1 cellular context compared by ENCODE assay signal in the genomic region with DNA sequence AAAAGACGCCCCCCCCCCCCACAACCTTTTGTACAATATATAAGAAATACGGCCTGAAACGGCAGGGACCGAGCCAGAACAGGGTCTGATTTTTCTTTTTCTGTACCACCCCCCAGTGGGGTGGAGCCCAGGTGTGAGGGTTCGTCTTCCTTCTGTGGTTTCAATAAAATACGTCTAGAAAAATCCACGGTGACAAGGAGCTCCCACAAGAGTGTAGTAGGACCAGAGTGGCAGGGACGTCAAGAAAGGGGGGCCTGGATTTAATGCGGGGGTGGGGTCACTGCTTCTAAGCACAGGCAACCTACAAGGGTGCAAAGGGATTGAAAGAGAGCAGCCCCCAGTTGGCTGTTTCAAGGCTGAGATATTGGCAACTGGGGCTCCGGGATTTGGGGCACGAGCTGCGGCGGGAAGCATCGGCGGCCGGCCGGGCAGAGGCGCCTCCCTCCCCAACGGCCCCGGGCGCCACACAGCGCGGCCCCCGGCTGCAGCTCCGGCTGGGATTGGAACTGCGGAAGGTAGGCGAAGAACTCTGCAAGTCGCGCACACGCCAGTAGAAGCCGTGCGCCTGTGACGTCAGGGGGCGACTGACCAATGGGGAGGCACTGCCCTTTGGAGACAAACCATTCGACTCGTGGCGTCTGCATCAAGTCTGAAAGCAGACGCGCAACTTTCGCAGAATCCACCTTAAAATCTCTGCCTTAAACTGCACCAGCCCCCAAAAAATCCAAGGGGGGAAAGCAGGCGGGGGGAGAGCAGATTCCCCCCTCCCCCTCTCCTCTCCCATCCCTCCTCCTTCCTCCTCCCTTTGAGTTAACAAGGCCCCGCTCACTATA.
TF ChIP-seq lines count a peak whose summit lies in the region.

A gene (plus strand): TSS at position 623 of the 833 bp plus-strand sequence. CDS start 425 bp downstream, outside the sequence.

TF ChIP-seq in HepG2, 621 proteins besides CTCF, POLR2A, EP300 and RAD21 (continued from another document and continues in another):
- TF ChIP-seq, protein P1, sequence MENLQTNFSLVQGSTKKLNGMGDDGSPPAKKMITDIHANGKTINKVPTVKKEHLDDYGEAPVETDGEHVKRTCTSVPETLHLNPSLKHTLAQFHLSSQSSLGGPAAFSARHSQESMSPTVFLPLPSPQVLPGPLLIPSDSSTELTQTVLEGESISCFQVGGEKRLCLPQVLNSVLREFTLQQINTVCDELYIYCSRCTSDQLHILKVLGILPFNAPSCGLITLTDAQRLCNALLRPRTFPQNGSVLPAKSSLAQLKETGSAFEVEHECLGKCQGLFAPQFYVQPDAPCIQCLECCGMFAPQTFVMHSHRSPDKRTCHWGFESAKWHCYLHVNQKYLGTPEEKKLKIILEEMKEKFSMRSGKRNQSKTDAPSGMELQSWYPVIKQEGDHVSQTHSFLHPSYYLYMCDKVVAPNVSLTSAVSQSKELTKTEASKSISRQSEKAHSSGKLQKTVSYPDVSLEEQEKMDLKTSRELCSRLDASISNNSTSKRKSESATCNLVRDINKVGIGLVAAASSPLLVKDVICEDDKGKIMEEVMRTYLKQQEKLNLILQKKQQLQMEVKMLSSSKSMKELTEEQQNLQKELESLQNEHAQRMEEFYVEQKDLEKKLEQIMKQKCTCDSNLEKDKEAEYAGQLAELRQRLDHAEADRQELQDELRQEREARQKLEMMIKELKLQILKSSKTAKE (CRISPR knock-in tag; IDR thresholded peaks at IDR 0.05; ENCODE audit: borderline replicate concordance): no peak; the same call in 1 of the 2 replicates
- TF ChIP-seq ZKSCAN8 (CRISPR knock-in tag; IDR thresholded peaks at IDR 0.05; ENCODE audit: borderline replicate concordance): 0 out of 2 replicates have a peak, but pooled peaks have one; percentile 45
- TF ChIP-seq TBX2 (CRISPR knock-in tag; IDR thresholded peaks at IDR 0.05; ENCODE audit: borderline replicate concordance): peak; percentile 59; the same call in 1 of the 2 replicates
- no peak for TF ChIP-seq ZNF619 (CRISPR knock-in tag; IDR thresholded peaks at IDR 0.05)
- no peak for TF ChIP-seq PHB2 (IDR thresholded peaks at IDR 0.05; ENCODE audit: partially characterized antibody)
- TF ChIP-seq TSC22D2 (CRISPR knock-in tag; IDR thresholded peaks at IDR 0.05; ENCODE audit: borderline replicate concordance): peak; percentile 34; the same call in 1 of the 2 replicates
- TF ChIP-seq, protein P2, sequence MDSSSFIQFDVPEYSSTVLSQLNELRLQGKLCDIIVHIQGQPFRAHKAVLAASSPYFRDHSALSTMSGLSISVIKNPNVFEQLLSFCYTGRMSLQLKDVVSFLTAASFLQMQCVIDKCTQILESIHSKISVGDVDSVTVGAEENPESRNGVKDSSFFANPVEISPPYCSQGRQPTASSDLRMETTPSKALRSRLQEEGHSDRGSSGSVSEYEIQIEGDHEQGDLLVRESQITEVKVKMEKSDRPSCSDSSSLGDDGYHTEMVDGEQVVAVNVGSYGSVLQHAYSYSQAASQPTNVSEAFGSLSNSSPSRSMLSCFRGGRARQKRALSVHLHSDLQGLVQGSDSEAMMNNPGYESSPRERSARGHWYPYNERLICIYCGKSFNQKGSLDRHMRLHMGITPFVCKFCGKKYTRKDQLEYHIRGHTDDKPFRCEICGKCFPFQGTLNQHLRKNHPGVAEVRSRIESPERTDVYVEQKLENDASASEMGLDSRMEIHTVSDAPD (CRISPR knock-in tag; IDR thresholded peaks at IDR 0.05): no peak
- TF ChIP-seq, protein P3, sequence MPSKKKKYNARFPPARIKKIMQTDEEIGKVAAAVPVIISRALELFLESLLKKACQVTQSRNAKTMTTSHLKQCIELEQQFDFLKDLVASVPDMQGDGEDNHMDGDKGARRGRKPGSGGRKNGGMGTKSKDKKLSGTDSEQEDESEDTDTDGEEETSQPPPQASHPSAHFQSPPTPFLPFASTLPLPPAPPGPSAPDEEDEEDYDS (CRISPR knock-in tag; IDR thresholded peaks at IDR 0.05): peak; percentile 92
- TF ChIP-seq, protein P4, sequence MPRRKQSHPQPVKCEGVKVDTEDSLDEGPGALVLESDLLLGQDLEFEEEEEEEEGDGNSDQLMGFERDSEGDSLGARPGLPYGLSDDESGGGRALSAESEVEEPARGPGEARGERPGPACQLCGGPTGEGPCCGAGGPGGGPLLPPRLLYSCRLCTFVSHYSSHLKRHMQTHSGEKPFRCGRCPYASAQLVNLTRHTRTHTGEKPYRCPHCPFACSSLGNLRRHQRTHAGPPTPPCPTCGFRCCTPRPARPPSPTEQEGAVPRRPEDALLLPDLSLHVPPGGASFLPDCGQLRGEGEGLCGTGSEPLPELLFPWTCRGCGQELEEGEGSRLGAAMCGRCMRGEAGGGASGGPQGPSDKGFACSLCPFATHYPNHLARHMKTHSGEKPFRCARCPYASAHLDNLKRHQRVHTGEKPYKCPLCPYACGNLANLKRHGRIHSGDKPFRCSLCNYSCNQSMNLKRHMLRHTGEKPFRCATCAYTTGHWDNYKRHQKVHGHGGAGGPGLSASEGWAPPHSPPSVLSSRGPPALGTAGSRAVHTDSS (CRISPR knock-in tag; conservative IDR thresholded peaks at IDR 0.05): no peak
- TF ChIP-seq, protein P5, sequence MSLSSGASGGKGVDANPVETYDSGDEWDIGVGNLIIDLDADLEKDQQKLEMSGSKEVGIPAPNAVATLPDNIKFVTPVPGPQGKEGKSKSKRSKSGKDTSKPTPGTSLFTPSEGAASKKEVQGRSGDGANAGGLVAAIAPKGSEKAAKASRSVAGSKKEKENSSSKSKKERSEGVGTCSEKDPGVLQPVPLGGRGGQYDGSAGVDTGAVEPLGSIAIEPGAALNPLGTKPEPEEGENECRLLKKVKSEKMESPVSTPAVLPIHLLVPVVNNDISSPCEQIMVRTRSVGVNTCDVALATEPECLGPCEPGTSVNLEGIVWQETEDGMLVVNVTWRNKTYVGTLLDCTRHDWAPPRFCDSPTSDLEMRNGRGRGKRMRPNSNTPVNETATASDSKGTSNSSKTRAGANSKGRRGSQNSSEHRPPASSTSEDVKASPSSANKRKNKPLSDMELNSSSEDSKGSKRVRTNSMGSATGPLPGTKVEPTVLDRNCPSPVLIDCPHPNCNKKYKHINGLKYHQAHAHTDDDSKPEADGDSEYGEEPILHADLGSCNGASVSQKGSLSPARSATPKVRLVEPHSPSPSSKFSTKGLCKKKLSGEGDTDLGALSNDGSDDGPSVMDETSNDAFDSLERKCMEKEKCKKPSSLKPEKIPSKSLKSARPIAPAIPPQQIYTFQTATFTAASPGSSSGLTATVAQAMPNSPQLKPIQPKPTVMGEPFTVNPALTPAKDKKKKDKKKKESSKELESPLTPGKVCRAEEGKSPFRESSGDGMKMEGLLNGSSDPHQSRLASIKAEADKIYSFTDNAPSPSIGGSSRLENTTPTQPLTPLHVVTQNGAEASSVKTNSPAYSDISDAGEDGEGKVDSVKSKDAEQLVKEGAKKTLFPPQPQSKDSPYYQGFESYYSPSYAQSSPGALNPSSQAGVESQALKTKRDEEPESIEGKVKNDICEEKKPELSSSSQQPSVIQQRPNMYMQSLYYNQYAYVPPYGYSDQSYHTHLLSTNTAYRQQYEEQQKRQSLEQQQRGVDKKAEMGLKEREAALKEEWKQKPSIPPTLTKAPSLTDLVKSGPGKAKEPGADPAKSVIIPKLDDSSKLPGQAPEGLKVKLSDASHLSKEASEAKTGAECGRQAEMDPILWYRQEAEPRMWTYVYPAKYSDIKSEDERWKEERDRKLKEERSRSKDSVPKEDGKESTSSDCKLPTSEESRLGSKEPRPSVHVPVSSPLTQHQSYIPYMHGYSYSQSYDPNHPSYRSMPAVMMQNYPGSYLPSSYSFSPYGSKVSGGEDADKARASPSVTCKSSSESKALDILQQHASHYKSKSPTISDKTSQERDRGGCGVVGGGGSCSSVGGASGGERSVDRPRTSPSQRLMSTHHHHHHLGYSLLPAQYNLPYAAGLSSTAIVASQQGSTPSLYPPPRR (CRISPR knock-in tag; IDR thresholded peaks at IDR 0.05; ENCODE audit: borderline replicate concordance): no peak
- TF ChIP-seq, protein P6, sequence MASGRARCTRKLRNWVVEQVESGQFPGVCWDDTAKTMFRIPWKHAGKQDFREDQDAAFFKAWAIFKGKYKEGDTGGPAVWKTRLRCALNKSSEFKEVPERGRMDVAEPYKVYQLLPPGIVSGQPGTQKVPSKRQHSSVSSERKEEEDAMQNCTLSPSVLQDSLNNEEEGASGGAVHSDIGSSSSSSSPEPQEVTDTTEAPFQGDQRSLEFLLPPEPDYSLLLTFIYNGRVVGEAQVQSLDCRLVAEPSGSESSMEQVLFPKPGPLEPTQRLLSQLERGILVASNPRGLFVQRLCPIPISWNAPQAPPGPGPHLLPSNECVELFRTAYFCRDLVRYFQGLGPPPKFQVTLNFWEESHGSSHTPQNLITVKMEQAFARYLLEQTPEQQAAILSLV (CRISPR knock-in tag; IDR thresholded peaks at IDR 0.05; ENCODE audit: borderline replicate concordance): peak; percentile 66; the same call in 1 of the 2 replicates
- TF ChIP-seq, protein P7, sequence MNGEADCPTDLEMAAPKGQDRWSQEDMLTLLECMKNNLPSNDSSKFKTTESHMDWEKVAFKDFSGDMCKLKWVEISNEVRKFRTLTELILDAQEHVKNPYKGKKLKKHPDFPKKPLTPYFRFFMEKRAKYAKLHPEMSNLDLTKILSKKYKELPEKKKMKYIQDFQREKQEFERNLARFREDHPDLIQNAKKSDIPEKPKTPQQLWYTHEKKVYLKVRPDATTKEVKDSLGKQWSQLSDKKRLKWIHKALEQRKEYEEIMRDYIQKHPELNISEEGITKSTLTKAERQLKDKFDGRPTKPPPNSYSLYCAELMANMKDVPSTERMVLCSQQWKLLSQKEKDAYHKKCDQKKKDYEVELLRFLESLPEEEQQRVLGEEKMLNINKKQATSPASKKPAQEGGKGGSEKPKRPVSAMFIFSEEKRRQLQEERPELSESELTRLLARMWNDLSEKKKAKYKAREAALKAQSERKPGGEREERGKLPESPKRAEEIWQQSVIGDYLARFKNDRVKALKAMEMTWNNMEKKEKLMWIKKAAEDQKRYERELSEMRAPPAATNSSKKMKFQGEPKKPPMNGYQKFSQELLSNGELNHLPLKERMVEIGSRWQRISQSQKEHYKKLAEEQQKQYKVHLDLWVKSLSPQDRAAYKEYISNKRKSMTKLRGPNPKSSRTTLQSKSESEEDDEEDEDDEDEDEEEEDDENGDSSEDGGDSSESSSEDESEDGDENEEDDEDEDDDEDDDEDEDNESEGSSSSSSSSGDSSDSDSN (CRISPR knock-in tag; IDR thresholded peaks at IDR 0.05): peak; percentile 93
- TF ChIP-seq TMF1 (CRISPR knock-in tag; IDR thresholded peaks at IDR 0.05; ENCODE audit: low read depth): no peak
- TF ChIP-seq SAFB2 (CRISPR knock-in tag; IDR thresholded peaks at IDR 0.05; ENCODE audit: borderline replicate concordance, low read depth): no peak
- TF ChIP-seq KLF11 (CRISPR knock-in tag; IDR thresholded peaks at IDR 0.05): no peak
- no peak for TF ChIP-seq CHCHD3 (CRISPR knock-in tag; IDR thresholded peaks at IDR 0.05)
- no peak for TF ChIP-seq HHEX (CRISPR knock-in tag; IDR thresholded peaks at IDR 0.05)
- peak; percentile 60 for TF ChIP-seq MYC (CRISPR knock-in tag; IDR thresholded peaks at IDR 0.05; ENCODE audit: borderline replicate concordance)
- TF ChIP-seq, protein P8, sequence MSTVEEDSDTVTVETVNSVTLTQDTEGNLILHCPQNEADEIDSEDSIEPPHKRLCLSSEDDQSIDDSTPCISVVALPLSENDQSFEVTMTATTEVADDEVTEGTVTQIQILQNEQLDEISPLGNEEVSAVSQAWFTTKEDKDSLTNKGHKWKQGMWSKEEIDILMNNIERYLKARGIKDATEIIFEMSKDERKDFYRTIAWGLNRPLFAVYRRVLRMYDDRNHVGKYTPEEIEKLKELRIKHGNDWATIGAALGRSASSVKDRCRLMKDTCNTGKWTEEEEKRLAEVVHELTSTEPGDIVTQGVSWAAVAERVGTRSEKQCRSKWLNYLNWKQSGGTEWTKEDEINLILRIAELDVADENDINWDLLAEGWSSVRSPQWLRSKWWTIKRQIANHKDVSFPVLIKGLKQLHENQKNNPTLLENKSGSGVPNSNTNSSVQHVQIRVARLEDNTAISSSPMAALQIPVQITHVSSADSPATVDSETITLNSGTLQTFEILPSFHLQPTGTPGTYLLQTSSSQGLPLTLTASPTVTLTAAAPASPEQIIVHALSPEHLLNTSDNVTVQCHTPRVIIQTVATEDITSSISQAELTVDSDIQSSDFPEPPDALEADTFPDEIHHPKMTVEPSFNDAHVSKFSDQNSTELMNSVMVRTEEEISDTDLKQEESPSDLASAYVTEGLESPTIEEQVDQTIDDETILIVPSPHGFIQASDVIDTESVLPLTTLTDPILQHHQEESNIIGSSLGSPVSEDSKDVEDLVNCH (CRISPR knock-in tag; IDR thresholded peaks at IDR 0.05): no peak
- TF ChIP-seq YEATS4 (CRISPR knock-in tag; IDR thresholded peaks at IDR 0.05; ENCODE audit: borderline replicate concordance): peak; percentile 39; the same call in 1 of the 2 replicates
- TF ChIP-seq ZFP36L2 (CRISPR knock-in tag; IDR thresholded peaks at IDR 0.05): no peak
- TF ChIP-seq ZNF703 (CRISPR knock-in tag; IDR thresholded peaks at IDR 0.05; ENCODE audit: borderline replicate concordance): 0 out of 2 replicates have a peak, but pooled peaks have one; percentile 50
- TF ChIP-seq, protein P9, sequence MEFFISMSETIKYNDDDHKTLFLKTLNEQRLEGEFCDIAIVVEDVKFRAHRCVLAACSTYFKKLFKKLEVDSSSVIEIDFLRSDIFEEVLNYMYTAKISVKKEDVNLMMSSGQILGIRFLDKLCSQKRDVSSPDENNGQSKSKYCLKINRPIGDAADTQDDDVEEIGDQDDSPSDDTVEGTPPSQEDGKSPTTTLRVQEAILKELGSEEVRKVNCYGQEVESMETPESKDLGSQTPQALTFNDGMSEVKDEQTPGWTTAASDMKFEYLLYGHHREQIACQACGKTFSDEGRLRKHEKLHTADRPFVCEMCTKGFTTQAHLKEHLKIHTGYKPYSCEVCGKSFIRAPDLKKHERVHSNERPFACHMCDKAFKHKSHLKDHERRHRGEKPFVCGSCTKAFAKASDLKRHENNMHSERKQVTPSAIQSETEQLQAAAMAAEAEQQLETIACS (CRISPR knock-in tag; IDR thresholded peaks at IDR 0.05): no peak
- TF ChIP-seq ZNF891 (CRISPR knock-in tag; IDR thresholded peaks at IDR 0.05): peak; percentile 75; the same call in 1 of the 2 replicates
- TF ChIP-seq TEAD3 (CRISPR knock-in tag; optimal IDR thresholded peaks at IDR 0.05; ENCODE audit: borderline replicate concordance): peak; percentile 71
- no peak for TF ChIP-seq ZNF256 (CRISPR knock-in tag; conservative IDR thresholded peaks at IDR 0.05)
- TF ChIP-seq, protein P10, sequence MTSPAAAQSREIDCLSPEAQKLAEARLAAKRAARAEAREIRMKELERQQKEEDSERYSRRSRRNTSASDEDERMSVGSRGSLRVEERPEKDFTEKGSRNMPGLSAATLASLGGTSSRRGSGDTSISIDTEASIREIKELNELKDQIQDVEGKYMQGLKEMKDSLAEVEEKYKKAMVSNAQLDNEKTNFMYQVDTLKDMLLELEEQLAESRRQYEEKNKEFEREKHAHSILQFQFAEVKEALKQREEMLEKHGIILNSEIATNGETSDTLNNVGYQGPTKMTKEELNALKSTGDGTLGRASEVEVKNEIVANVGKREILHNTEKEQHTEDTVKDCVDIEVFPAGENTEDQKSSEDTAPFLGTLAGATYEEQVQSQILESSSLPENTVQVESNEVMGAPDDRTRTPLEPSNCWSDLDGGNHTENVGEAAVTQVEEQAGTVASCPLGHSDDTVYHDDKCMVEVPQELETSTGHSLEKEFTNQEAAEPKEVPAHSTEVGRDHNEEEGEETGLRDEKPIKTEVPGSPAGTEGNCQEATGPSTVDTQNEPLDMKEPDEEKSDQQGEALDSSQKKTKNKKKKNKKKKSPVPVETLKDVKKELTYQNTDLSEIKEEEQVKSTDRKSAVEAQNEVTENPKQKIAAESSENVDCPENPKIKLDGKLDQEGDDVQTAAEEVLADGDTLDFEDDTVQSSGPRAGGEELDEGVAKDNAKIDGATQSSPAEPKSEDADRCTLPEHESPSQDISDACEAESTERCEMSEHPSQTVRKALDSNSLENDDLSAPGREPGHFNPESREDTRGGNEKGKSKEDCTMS (CRISPR knock-in tag; conservative IDR thresholded peaks at IDR 0.05): no peak
